8 cellular contexts compared by ENCODE assay signal in the genomic region with DNA sequence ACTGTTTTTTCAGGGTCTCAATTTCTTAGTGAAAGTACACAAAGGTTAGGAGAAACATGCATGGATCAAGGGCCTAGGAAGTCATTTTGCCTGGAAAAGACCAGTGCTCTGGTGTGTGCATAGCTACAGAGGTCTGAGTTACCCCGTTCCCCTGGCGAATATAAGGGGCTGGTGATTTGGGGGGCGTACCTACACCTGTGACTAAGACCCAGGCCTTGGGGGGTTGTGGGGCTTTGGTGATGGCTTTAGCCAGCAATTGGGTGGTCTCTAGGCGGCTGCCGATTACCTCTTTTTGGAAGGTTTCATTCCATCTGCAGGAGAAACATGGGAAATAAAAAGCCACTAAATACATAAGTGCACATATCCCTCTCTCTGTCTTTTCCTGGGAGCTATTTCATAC. TPM values are rescaled to one million over a fixed set of nuclear protein-coding genes. Genes with fewer than 3 reads are reported as not detected.
DNase-seq lines count a peak whose midpoint lies in the region; ATAC-seq and TF ChIP-seq lines count a peak whose summit lies in the region.

No MANE protein-coding gene starts in this region.

- H4K20me1 ChIP-seq in GM23248 (ENCODE audit: insufficient read depth) = no peaks in the 10 kb centered on the region

- H3K9ac ChIP-seq in GM23248 (peak overlapping the region; percentile 98), skeletal muscle satellite cell (ENCODE audit: low read depth, low read length) (peak overlapping the region; percentile 94)

- in situ Hi-C loops in GM23248 (cut with MboI) = no loop called here

- no peaks in the 10 kb centered on the region for H3K27me3 ChIP-seq in GM23248 (replicated peaks; ENCODE audit: insufficient read depth)
- H3K27me3 ChIP-seq in WERI-Rb-1 (ENCODE audit: insufficient read depth, low read depth, severe bottlenecking) = no peaks in the 10 kb centered on the region
- H3K27me3 ChIP-seq in skeletal muscle satellite cell (ENCODE audit: control insufficient read depth, insufficient read depth, low read length) = no peaks in the 10 kb centered on the region

- H3K9me2 ChIP-seq in GM23248 (ENCODE audit: insufficient read depth) = no peaks in the 10 kb centered on the region

- no peak for ATAC-seq in GM18909 (IDR thresholded peaks at IDR 0.05; ENCODE audit: poor library complexity, unreplicated experiment)
- ATAC-seq in HG02840 (IDR thresholded peaks at IDR 0.05; ENCODE audit: low FRiP score, unreplicated experiment) = no peak

- H3K4me2 ChIP-seq in GM23248 (ENCODE audit: unreplicated experiment) (peak overlapping the region; percentile 95), skeletal muscle satellite cell (ENCODE audit: low read length) (peak overlapping the region; percentile 94)

- no peak overlapping the region for H2AFZ ChIP-seq in GM23248

- no peak for TF ChIP-seq CTCF in WERI-Rb-1 (IDR thresholded peaks at IDR 0.05; ENCODE audit: low read depth, low read length)
- TF ChIP-seq CTCF in fibroblast of pulmonary artery (IDR thresholded peaks at IDR 0.05; ENCODE audit: low read length, missing control alignments) = no peak
- no peak for TF ChIP-seq CTCF in GM10266 (IDR thresholded peaks at IDR 0.05; ENCODE audit: control insufficient read depth, insufficient read depth, low read depth, missing control alignments)

- peaks cover 26% of the 10 kb centered on the region for H3F3A ChIP-seq in GM23248 (ENCODE audit: insufficient read depth)

- H3K27ac ChIP-seq in GM23248 (peak overlapping the region; percentile 100), WERI-Rb-1 (peak overlapping the region; percentile 94)

- peaks cover 49% of the 10 kb centered on the region for H3K79me2 ChIP-seq in GM23248 (ENCODE audit: insufficient read depth)

- H3K4me3 ChIP-seq in GM23248 = peak overlapping the region; percentile 84
- H3K4me3 ChIP-seq in WERI-Rb-1 (ENCODE audit: low read depth, low read length) = peak overlapping the region; percentile 71
- H3K4me3 ChIP-seq in fibroblast of pulmonary artery (replicated peaks; ENCODE audit: low read depth, low read length) = peak overlapping the region; percentile 96
- peak overlapping the region; percentile 79 for H3K4me3 ChIP-seq in skeletal muscle satellite cell (ENCODE audit: low read length)

- H3K9me3 ChIP-seq in GM23248 (ENCODE audit: low read depth) = no peaks in the 10 kb centered on the region
- no peaks in the 10 kb centered on the region for H3K9me3 ChIP-seq in WERI-Rb-1 (ENCODE audit: severe bottlenecking)
- H3K9me3 ChIP-seq in skeletal muscle satellite cell (replicated peaks; ENCODE audit: low read length) = no peaks in the 10 kb centered on the region

- DNase-seq in GM23248 = no peak
- no peak for DNase-seq in WERI-Rb-1
- no peak for DNase-seq in fibroblast of pulmonary artery (ENCODE audit: low read depth)
- no peak for DNase-seq in GM10266 (ENCODE audit: extremely low spot score)
- DNase-seq in activated effector memory CD4-positive, alpha-beta T cell treated with Interleukin-2 at 50 U/mL for 16 hours = no peak

- H3K4me1 ChIP-seq in GM23248 (ENCODE audit: insufficient read depth) (peaks cover 9% of the 10 kb centered on the region; the same call in 1 of the 2 replicates), skeletal muscle satellite cell (ENCODE audit: control insufficient read depth, insufficient read depth, low read length) (peaks cover 13% of the 10 kb centered on the region)

- H3K36me3 ChIP-seq in GM23248 (ENCODE audit: low read depth) (peaks cover 10% of the 10 kb centered on the region; the same call in 1 of the 2 replicates), WERI-Rb-1 (peaks cover 40% of the 10 kb centered on the region), skeletal muscle satellite cell (ENCODE audit: insufficient read depth, low read length) (peaks cover 42% of the 10 kb centered on the region)

- 58 to 63% methylated on average over 5 of the region's 5 CpGs for WGBS in GM23248 (ENCODE audit: low coverage in 1 of 2, low lambda C conversion rate in 2 of 2, missing lambda C conversion rate in 2 of 2), 2 experiments

RNA-seq across cellular contexts. Expression of a gene that starts 1.1 kb away (rescaled TPM):
- 7.7 and 8.3 TPM in 2 replicates for total RNA-seq in GM23248 (2014; rRNA removed; shearing (Covaris generic))
- polyA plus RNA-seq in GM23248 (2016; fragmentation: Nextera tagmentation; extraction: Ambion mirVana) = 41.7 and 44.7 TPM in 2 replicates
- 8.4 and 15.9 TPM in 2 replicates for total RNA-seq in skeletal muscle satellite cell (2012; rRNA removed)

RNA-seq across cellular contexts. Expression of a gene that starts 11.7 kb away (rescaled TPM):
- total RNA-seq in GM23248 (2014; rRNA removed; shearing (Covaris generic)) = 36.2 and 57.5 TPM in 2 replicates
- 14.4 and 15.3 TPM in 2 replicates for polyA plus RNA-seq in GM23248 (2016; fragmentation: Nextera tagmentation; extraction: Ambion mirVana)
- 28.6 and 28.9 TPM in 2 replicates for total RNA-seq in skeletal muscle satellite cell (2012; rRNA removed)

RNA-seq across cellular contexts. Expression of a gene that starts 12.0 kb away (rescaled TPM):
- 3.4 and 5.6 TPM in 2 replicates for total RNA-seq in GM23248 (2014; rRNA removed; shearing (Covaris generic))
- 2.4 and 3.1 TPM in 2 replicates for polyA plus RNA-seq in GM23248 (2016; fragmentation: Nextera tagmentation; extraction: Ambion mirVana)
- 1.5 and 3.3 TPM in 2 replicates for total RNA-seq in skeletal muscle satellite cell (2012; rRNA removed)

RNA-seq across cellular contexts. Expression of a gene that starts 42.7 kb away (rescaled TPM):
- 3.7 and 4.4 TPM in 2 replicates for total RNA-seq in GM23248 (2014; rRNA removed; shearing (Covaris generic))
- polyA plus RNA-seq in GM23248 (2016; fragmentation: Nextera tagmentation; extraction: Ambion mirVana) = 2.2 and 2.5 TPM in 2 replicates
- total RNA-seq in skeletal muscle satellite cell (2012; rRNA removed) = 1.3 and 1.8 TPM in 2 replicates
